Comparison of ENCODE assay signal across 9 cellular contexts in the genomic region with DNA sequence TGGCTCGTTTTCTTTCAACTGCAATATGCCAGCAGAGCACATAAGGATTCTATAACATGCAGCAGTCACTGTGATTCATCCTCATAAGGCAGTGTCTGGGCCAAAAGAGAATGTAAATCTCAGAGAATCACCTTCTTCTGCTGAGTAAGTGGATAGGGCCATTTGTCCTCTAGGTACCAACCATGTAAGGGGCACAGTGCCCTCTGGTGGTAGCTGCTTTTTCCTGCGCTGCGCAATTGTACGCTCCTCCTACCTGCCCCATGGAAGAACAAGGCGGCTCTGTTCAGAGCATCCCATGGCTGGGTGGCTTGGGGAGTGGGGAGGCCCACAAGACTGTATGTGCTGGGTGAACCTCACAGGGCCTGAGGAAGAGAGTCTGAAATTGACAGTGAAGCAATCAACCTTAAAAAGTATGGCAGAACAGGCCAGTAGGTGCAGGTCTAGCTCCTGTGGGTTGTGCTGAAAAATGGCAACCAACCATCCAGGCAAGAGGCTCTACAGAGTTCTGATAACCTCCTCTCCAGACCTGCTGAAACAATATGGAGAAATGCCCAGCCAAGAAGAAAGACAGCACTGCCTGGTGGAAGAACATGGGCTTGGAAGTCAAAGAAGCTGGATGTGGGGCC.
DNase-seq lines count a peak whose midpoint lies in the region; ATAC-seq and TF ChIP-seq lines count a peak whose summit lies in the region.
"Had no signal": no experiment of that assay in that cellular context is flagged by ENCODE, and none has a peak within 500 bp of the region (broad histone marks: within the 10 kb centered on the region; RNA-seq: fewer than 3 reads in every experiment).

No MANE protein-coding gene starts in this region.

- intact Hi-C loops in CD8-positive, alpha-beta T cell (cut with DNase I, micrococcal nuclease), result loop anchor here in 1 of 2 experiments (5.0 kb wide), 1 partner anchor 877 kb away; no protein-coding TSS in a partner anchor

- H3K4me1 ChIP-seq in CD8-positive, alpha-beta T cell (ENCODE audit: insufficient read depth, low read length), result no peaks in the 10 kb centered on the region

- DNase-seq in CD8-positive, alpha-beta T cell, result peak in 5 of 7 experiments; percentile 1 to 35 (median 9)
- DNase-seq in NCI-H1048 (lab: John Stamatoyannopoulos, UW), result peak; percentile 1
- peak; percentile 92 for DNase-seq in WTC11 (ENCODE audit: low spot score)
- peak; percentile 93 for DNase-seq in choroid plexus epithelial cell (ENCODE audit: low read depth)
- peak; percentile 91 for DNase-seq in left kidney (ENCODE audit: low read depth, low spot score)
- DNase-seq in stimulated activated CD4-positive, alpha-beta T cell treated with anti-CD3 and anti-CD28 coated beads, Interleukin-4, amount 100 ng/mL, for 24 hours, result peak; percentile 38
- no peak for DNase-seq in GM19240 (ENCODE audit: insufficient read length, low spot score)

- H3K4me3 Mint-ChIP-seq in CD8-positive, alpha-beta T cell, result no peak overlapping the region
- H3K4me3 Mint-ChIP-seq in WTC11, result no peak overlapping the region

- no peaks in the 10 kb centered on the region for H3K36me3 ChIP-seq in CD8-positive, alpha-beta T cell (ENCODE audit: insufficient read depth, low read length)
- H3K36me3 ChIP-seq: thoracic aorta had no signal

- no peak overlapping the region for H3K4me3 ChIP-seq in CD8-positive, alpha-beta T cell (ENCODE audit: low read depth, low read length)
- H3K4me3 ChIP-seq in choroid plexus epithelial cell (ENCODE audit: low read depth, low read length), result no peak overlapping the region
- H3K4me3 ChIP-seq: thoracic aorta had no signal

- H3K36me3 Mint-ChIP-seq in CD8-positive, alpha-beta T cell, result no peaks in the 10 kb centered on the region
- H3K36me3 Mint-ChIP-seq in WTC11, result no peaks in the 10 kb centered on the region

- H3K9me3 ChIP-seq in CD8-positive, alpha-beta T cell (ENCODE audit: low read length), result no peaks in the 10 kb centered on the region
- H3K9me3 ChIP-seq: thoracic aorta had no signal

- H3K27me3 ChIP-seq in CD8-positive, alpha-beta T cell (ENCODE audit: insufficient read depth, low read length), result no peaks in the 10 kb centered on the region

- no peaks in the 10 kb centered on the region for H3K27me3 Mint-ChIP-seq in CD8-positive, alpha-beta T cell (ENCODE audit: low read depth)
- no peaks in the 10 kb centered on the region for H3K27me3 Mint-ChIP-seq in WTC11 (ENCODE audit: low read depth)

- POLR2A ChIA-PET in CD8-positive, alpha-beta T cell (lab: Charles Lee), result no interaction called here
- POLR2A ChIA-PET in WTC11 (lab: Charles Lee), result no interaction called here

- no peak for TF ChIP-seq CTCF in CD8-positive, alpha-beta T cell (IDR thresholded peaks at IDR 0.05)
- peak; percentile 74 for TF ChIP-seq CTCF in WTC11 (IDR thresholded peaks at IDR 0.05)
- TF ChIP-seq CTCF in choroid plexus epithelial cell (conservative IDR thresholded peaks at IDR 0.05; ENCODE audit: low read depth, low read length), result peak; percentile 94

- no peak for ATAC-seq in CD8-positive, alpha-beta T cell
- ATAC-seq in GM21390 (IDR thresholded peaks at IDR 0.05; ENCODE audit: unreplicated experiment) (peak; percentile 75), WTC11 (peak; percentile 99)

- no peaks in the 10 kb centered on the region for H3K4me1 Mint-ChIP-seq in CD8-positive, alpha-beta T cell (ENCODE audit: low read depth)
- H3K4me1 Mint-ChIP-seq in WTC11, result peaks cover 2% of the 10 kb centered on the region; the same call in 1 of the 2 replicates

- peaks cover 2% of the 10 kb centered on the region for H3K9me3 Mint-ChIP-seq in CD8-positive, alpha-beta T cell
- peaks cover 5% of the 10 kb centered on the region; the same call in 1 of the 2 replicates for H3K9me3 Mint-ChIP-seq in WTC11

- no peak overlapping the region for H3K27ac Mint-ChIP-seq in CD8-positive, alpha-beta T cell
- H3K27ac Mint-ChIP-seq in WTC11, result no peak overlapping the region

- CTCF ChIA-PET in CD8-positive, alpha-beta T cell (lab: Charles Lee), result interaction anchor here (0.6 kb wide), 1 partner anchor 66 kb away, joined by 3 read pairs; no protein-coding TSS in a partner anchor
- CTCF ChIA-PET in WTC11 (lab: Charles Lee), result interaction anchor here (0.6 to 1.7 kb wide), 16 partner anchors 8 to 815 kb away, joined by 3 to 13 read pairs (median 3); a partner anchor contains a TSS

- H3K27ac ChIP-seq in CD8-positive, alpha-beta T cell (ENCODE audit: low read depth, low read length), result no peak overlapping the region
- H3K27ac ChIP-seq: thoracic aorta had no signal

TF ChIP-seq in WTC11, 78 proteins besides CTCF, POLR2A, EP300 and RAD21 (continues in another document):
- TF ChIP-seq ZNF317 (CRISPR knock-in tag; IDR thresholded peaks at IDR 0.05; ENCODE audit: borderline replicate concordance, low read depth) (no peak), GTF2I (CRISPR knock-in tag; conservative IDR thresholded peaks at IDR 0.05) (no peak), IRF2 (CRISPR knock-in tag; IDR thresholded peaks at IDR 0.05; ENCODE audit: borderline replicate concordance, low read depth) (no peak), ETV6 (CRISPR knock-in tag; IDR thresholded peaks at IDR 0.05) (no peak), TEAD4 (CRISPR knock-in tag; IDR thresholded peaks at IDR 0.05) (no peak)
- TF ChIP-seq, protein P1, sequence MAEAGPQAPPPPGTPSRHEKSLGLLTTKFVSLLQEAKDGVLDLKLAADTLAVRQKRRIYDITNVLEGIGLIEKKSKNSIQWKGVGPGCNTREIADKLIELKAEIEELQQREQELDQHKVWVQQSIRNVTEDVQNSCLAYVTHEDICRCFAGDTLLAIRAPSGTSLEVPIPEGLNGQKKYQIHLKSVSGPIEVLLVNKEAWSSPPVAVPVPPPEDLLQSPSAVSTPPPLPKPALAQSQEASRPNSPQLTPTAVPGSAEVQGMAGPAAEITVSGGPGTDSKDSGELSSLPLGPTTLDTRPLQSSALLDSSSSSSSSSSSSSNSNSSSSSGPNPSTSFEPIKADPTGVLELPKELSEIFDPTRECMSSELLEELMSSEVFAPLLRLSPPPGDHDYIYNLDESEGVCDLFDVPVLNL (CRISPR knock-in tag; IDR thresholded peaks at IDR 0.05; ENCODE audit: borderline replicate concordance, low read depth), result no peak
- TF ChIP-seq, protein P2, sequence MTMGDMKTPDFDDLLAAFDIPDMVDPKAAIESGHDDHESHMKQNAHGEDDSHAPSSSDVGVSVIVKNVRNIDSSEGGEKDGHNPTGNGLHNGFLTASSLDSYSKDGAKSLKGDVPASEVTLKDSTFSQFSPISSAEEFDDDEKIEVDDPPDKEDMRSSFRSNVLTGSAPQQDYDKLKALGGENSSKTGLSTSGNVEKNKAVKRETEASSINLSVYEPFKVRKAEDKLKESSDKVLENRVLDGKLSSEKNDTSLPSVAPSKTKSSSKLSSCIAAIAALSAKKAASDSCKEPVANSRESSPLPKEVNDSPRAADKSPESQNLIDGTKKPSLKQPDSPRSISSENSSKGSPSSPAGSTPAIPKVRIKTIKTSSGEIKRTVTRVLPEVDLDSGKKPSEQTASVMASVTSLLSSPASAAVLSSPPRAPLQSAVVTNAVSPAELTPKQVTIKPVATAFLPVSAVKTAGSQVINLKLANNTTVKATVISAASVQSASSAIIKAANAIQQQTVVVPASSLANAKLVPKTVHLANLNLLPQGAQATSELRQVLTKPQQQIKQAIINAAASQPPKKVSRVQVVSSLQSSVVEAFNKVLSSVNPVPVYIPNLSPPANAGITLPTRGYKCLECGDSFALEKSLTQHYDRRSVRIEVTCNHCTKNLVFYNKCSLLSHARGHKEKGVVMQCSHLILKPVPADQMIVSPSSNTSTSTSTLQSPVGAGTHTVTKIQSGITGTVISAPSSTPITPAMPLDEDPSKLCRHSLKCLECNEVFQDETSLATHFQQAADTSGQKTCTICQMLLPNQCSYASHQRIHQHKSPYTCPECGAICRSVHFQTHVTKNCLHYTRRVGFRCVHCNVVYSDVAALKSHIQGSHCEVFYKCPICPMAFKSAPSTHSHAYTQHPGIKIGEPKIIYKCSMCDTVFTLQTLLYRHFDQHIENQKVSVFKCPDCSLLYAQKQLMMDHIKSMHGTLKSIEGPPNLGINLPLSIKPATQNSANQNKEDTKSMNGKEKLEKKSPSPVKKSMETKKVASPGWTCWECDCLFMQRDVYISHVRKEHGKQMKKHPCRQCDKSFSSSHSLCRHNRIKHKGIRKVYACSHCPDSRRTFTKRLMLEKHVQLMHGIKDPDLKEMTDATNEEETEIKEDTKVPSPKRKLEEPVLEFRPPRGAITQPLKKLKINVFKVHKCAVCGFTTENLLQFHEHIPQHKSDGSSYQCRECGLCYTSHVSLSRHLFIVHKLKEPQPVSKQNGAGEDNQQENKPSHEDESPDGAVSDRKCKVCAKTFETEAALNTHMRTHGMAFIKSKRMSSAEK (CRISPR knock-in tag; IDR thresholded peaks at IDR 0.05; ENCODE audit: borderline replicate concordance), result no peak
- TF ChIP-seq, protein P3, sequence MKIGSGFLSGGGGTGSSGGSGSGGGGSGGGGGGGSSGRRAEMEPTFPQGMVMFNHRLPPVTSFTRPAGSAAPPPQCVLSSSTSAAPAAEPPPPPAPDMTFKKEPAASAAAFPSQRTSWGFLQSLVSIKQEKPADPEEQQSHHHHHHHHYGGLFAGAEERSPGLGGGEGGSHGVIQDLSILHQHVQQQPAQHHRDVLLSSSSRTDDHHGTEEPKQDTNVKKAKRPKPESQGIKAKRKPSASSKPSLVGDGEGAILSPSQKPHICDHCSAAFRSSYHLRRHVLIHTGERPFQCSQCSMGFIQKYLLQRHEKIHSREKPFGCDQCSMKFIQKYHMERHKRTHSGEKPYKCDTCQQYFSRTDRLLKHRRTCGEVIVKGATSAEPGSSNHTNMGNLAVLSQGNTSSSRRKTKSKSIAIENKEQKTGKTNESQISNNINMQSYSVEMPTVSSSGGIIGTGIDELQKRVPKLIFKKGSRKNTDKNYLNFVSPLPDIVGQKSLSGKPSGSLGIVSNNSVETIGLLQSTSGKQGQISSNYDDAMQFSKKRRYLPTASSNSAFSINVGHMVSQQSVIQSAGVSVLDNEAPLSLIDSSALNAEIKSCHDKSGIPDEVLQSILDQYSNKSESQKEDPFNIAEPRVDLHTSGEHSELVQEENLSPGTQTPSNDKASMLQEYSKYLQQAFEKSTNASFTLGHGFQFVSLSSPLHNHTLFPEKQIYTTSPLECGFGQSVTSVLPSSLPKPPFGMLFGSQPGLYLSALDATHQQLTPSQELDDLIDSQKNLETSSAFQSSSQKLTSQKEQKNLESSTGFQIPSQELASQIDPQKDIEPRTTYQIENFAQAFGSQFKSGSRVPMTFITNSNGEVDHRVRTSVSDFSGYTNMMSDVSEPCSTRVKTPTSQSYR (CRISPR knock-in tag; IDR thresholded peaks at IDR 0.05), result no peak
